Comparison of ENCODE assay signal across 27 cellular contexts in genomic region chr9:80127920-80128319, GRCh38.
DNase-seq lines count a peak whose midpoint lies in the region; ATAC-seq, FAIRE-seq and TF ChIP-seq lines count a peak whose summit lies in the region.
"Had no signal": no experiment of that assay in that cellular context is flagged by ENCODE, and none has a peak within 500 bp of the region (broad histone marks: within the 10 kb centered on the region; RNA-seq: fewer than 3 reads in every experiment).

No MANE protein-coding gene starts in this region.

- H3K4me1 Mint-ChIP-seq in stimulated activated memory B cell treated with anti-CD40 and anti-IgM and Interleukin-4, amounts not matched to agents 10 μg/mL and 1 μg/mL and 100 μg/mL, for 72 hours: peaks cover 43% of the 10 kb centered on the region
- H3K4me1 Mint-ChIP-seq: CD8-positive, alpha-beta memory T cell; H9; T-cell had no signal

- H3K27ac Mint-ChIP-seq in stimulated activated memory B cell treated with anti-CD40 and anti-IgM and Interleukin-4, amounts not matched to agents 10 μg/mL and 1 μg/mL and 100 μg/mL, for 72 hours: peak overlapping the region; percentile 69
- H3K27ac Mint-ChIP-seq: CD8-positive, alpha-beta memory T cell; H9; HFFc6; T-cell had no signal

- peak overlapping the region; percentile 58; the same call in 1 of the 2 replicates for H2AFZ ChIP-seq in OCI-LY3 (ENCODE audit: low read depth, low read length)
- H2AFZ ChIP-seq: GM23248 had no signal

- peaks cover 32% of the 10 kb centered on the region for H3K4me1 ChIP-seq in OCI-LY3 (ENCODE audit: low read length)

- H3K9ac ChIP-seq in OCI-LY3 (ENCODE audit: low read length): no peak overlapping the region
- H3K9ac ChIP-seq: GM23248 had no signal

- peak overlapping the region; percentile 56 for H3K4me3 ChIP-seq in OCI-LY3 (ENCODE audit: low read length)
- H3K4me3 ChIP-seq: GM23248 had no signal

- no peaks in the 10 kb centered on the region for H3K36me3 Mint-ChIP-seq in stimulated activated memory B cell treated with anti-CD40 and anti-IgM and Interleukin-4, amounts not matched to agents 10 μg/mL and 1 μg/mL and 100 μg/mL, for 72 hours
- H3K36me3 Mint-ChIP-seq: CD8-positive, alpha-beta memory T cell; T-cell had no signal

- H4K20me1 ChIP-seq in OCI-LY3 (ENCODE audit: insufficient read depth, low read length): no peaks in the 10 kb centered on the region

- FAIRE-seq in D721Med (lab: Jason Lieb, UNC): no peak
- FAIRE-seq: A204.1, GM12891, HTR-8/SVneo had no signal

- H3K9me3 ChIP-seq in OCI-LY3 (ENCODE audit: insufficient read depth, low read length): no peaks in the 10 kb centered on the region

- DNase-seq in glomerular visceral epithelial cell (ENCODE audit: extremely low spot score) (peak; percentile 77), D721Med (ENCODE audit: insufficient read length, low spot score) (no peak), NCI-H1105 (lab: John Stamatoyannopoulos, UW) (no peak), NCI-H1436 treated with DMSO at 0.1 percent for 48 hours (lab: John Stamatoyannopoulos, UW) (no peak)
- DNase-seq: CD8-positive, alpha-beta memory T cell; DMS79; GM23248; H9; HFFc6; KG1; NCI-H1092; NCI-H146; NCI-H2029; NCI-H2227 treated with DMSO at 0.1 percent for 48 hours; NCI-H510A treated with DMSO at 0.1 percent for 48 hours; NCI-H748 treated with DMSO at 0.1 percent for 48 hours; NK-92 treated with Interleukin-12 subunit alpha and Interleukin-12 subunit beta, amount 100 ng/mL, for 24 hours; T-cell had no signal

- H3K27me3 Mint-ChIP-seq in stimulated activated memory B cell treated with anti-CD40 and anti-IgM and Interleukin-4, amounts not matched to agents 10 μg/mL and 1 μg/mL and 100 μg/mL, for 72 hours: no peaks in the 10 kb centered on the region

- H3K79me2 ChIP-seq in OCI-LY3 (ENCODE audit: low read length): no peaks in the 10 kb centered on the region

- H3K27ac ChIP-seq in OCI-LY3 (ENCODE audit: low read length): no peak overlapping the region
- H3K27ac ChIP-seq: C4-2B, GM23248 had no signal

- no peaks in the 10 kb centered on the region for H3K36me3 ChIP-seq in OCI-LY3 (replicated peaks; ENCODE audit: low read depth, low read length)

- no peak for TF ChIP-seq CTCF in OCI-LY3 (IDR thresholded peaks at IDR 0.05; ENCODE audit: low read depth, low read length)
- TF ChIP-seq CTCF in D721Med (IDR thresholded peaks at IDR 0.05; ENCODE audit: insufficient read depth, missing control alignments): no peak

- peak overlapping the region; percentile 71 for H3K4me2 ChIP-seq in OCI-LY3 (ENCODE audit: low read length)

- ATAC-seq in GM18498 (IDR thresholded peaks at IDR 0.05; ENCODE audit: unreplicated experiment): peak; percentile 57
- ATAC-seq in stimulated activated memory B cell treated with anti-CD40 and anti-IgM and Interleukin-4, amounts not matched to agents 10 μg/mL and 1 μg/mL and 100 μg/mL, for 72 hours: peak; percentile 56
- ATAC-seq: Panc1, SK-N-SH treated with all-trans-retinoic acid at 6 μM for 48 hours, T-cell had no signal

- peaks cover 2% of the 10 kb centered on the region for H3K9me3 Mint-ChIP-seq in stimulated activated memory B cell treated with anti-CD40 and anti-IgM and Interleukin-4, amounts not matched to agents 10 μg/mL and 1 μg/mL and 100 μg/mL, for 72 hours
- H3K9me3 Mint-ChIP-seq: CD8-positive, alpha-beta memory T cell; H9; HFFc6; T-cell had no signal

- peaks cover 26% of the 10 kb centered on the region for H3K27me3 ChIP-seq in OCI-LY3 (ENCODE audit: low read depth, low read length)

- H3K4me3 Mint-ChIP-seq in stimulated activated memory B cell treated with anti-CD40 and anti-IgM and Interleukin-4, amounts not matched to agents 10 μg/mL and 1 μg/mL and 100 μg/mL, for 72 hours: no peak overlapping the region
- H3K4me3 Mint-ChIP-seq: CD8-positive, alpha-beta memory T cell; H9; HFFc6; T-cell had no signal
